25 cellular contexts compared by ENCODE assay signal in genomic region chr10:69502589-69502988, GRCh38. TPM values are rescaled to one million over a fixed set of nuclear protein-coding genes. Genes with fewer than 3 reads are reported as not detected.
DNase-seq lines count a peak whose midpoint lies in the region; ATAC-seq and TF ChIP-seq lines count a peak whose summit lies in the region.
"Had no signal": no experiment of that assay in that cellular context is flagged by ENCODE, and none has a peak within 500 bp of the region (broad histone marks: within the 10 kb centered on the region; RNA-seq: fewer than 3 reads in every experiment).

No MANE protein-coding gene starts in this region.

- H3K9me3 ChIP-seq in T-helper 17 cell (ENCODE audit: control insufficient read depth, low read length, poor library complexity, severe bottlenecking) (no peaks in the 10 kb centered on the region), transverse colon (no peaks in the 10 kb centered on the region)

- H3K36me3 Mint-ChIP-seq in T-helper 17 cell (ENCODE audit: low read depth): peaks cover 3% of the 10 kb centered on the region
- H3K36me3 Mint-ChIP-seq: CD8-positive, alpha-beta memory T cell had no signal

- H3K27me3 ChIP-seq in transverse colon: no peaks in the 10 kb centered on the region

- in situ Hi-C loops in transverse colon (cut with MboI; ENCODE audit: low pct_ligation_motif_present in 1 of 4, low pct_unique_long_range_greater_than_20kb in 1 of 4, low sequenced_read_pairs in 3 of 4): loop anchor here (5.0 to 25.0 kb wide), 5 partner anchors 80 to 265 kb away; partner anchors contain the start of genes TACR2 (in 2 of the 4) and FAM241B (in 1 of the 4)

- H3K36me3 ChIP-seq in transverse colon: no peaks in the 10 kb centered on the region

- intact Hi-C loops in transverse colon (cut with DNase I; ENCODE audit: low total_unique reads): no loop called here

- peaks cover under 1 to 14% (median 6%) of the 10 kb centered on the region in 4 donors for H3K4me1 ChIP-seq in transverse colon

- peak overlapping the region; percentile 45 for H3K27ac ChIP-seq in substantia nigra (ENCODE audit: low read depth, low read length, poor library complexity, severe bottlenecking)
- H3K27ac ChIP-seq in transverse colon: no peak overlapping the region
- H3K27ac ChIP-seq: C4-2B, PC-9, RWPE1 had no signal

- WGBS in transverse colon (ENCODE audit: low coverage in 1 of 2), 2 donors: 86 to 96% methylated on average over 1 to 4 of the region's 4 CpGs

- H3K27ac Mint-ChIP-seq in T-helper 17 cell: peak overlapping the region; percentile 57

- peak; percentile 26 for DNase-seq in activated CD8-positive, alpha-beta memory T cell treated with anti-CD3 and anti-CD28 coated beads for 24 hours
- DNase-seq in activated CD8-positive, alpha-beta memory T cell treated with anti-CD3 and anti-CD28 coated beads, Interleukin-2, amount 50 U/mL, for 48 hours: no peak
- no peak for DNase-seq in T-helper 17 cell
- peak; percentile 33 for DNase-seq in left lobe of liver (ENCODE audit: low spot score)
- no peak for DNase-seq in substantia nigra (lab: John Stamatoyannopoulos, UW)
- DNase-seq in Ammon's horn (ENCODE audit: low spot score): no peak
- no peak for DNase-seq in transverse colon
- DNase-seq in NCI-H2171 (lab: John Stamatoyannopoulos, UW): no peak
- DNase-seq: 8988T; AML-193; CD8-positive, alpha-beta memory T cell; EL; GF-D8; GOT3; KG1; NCI-H1092; NCI-H1436; NCI-H2029; NCI-H226; NCI-H510A treated with DMSO at 0.1 percent for 48 hours; NCI-H748 treated with DMSO at 0.1 percent for 48 hours; PC-9 had no signal

- TF ChIP-seq POLR2A in transverse colon (IDR thresholded peaks at IDR 0.05): no peak

- H3K27me3 Mint-ChIP-seq in T-helper 17 cell: no peaks in the 10 kb centered on the region
- H3K27me3 Mint-ChIP-seq: CD8-positive, alpha-beta memory T cell had no signal

- no peak for TF ChIP-seq EP300 in transverse colon (IDR thresholded peaks at IDR 0.05; ENCODE audit: low read depth)

- H3K4me3 Mint-ChIP-seq in T-helper 17 cell: no peak overlapping the region
- H3K4me3 Mint-ChIP-seq: CD8-positive, alpha-beta memory T cell had no signal

- H3K4me3 ChIP-seq in transverse colon: no peak overlapping the region
- H3K4me3 ChIP-seq: PC-9 had no signal

- ATAC-seq in T-helper 17 cell: no peak
- ATAC-seq in left lobe of liver: no peak
- ATAC-seq: HCT116 had no signal

- H3K4me1 Mint-ChIP-seq in T-helper 17 cell: peaks cover 45% of the 10 kb centered on the region

- TF ChIP-seq CTCF in transverse colon (IDR thresholded peaks at IDR 0.05): no peak

RNA-seq across cellular contexts. Expression of gene TSPAN15, which starts 51.3 kb away (rescaled TPM):
- total RNA-seq in T-helper 17 cell (10 to 100 TPM; 20.3 to 28.7 TPM), left lobe of liver (3.8 TPM), transverse colon (100 to 1,000 TPM in 3 of 4 donors, 10 to 100 TPM in 1; 97.7 to 152 (median 148) TPM)

Comparison
In these comparisons a context has a peak if more than half of its experiments do, and no peak if none do; other contexts are left out.
1. DNase-seq: peak in activated CD8-positive, alpha-beta memory T cell treated with anti-CD3 and anti-CD28 coated beads for 24 hours (single experiment) and left lobe of liver (single experiment); none in activated CD8-positive, alpha-beta memory T cell treated with anti-CD3 and anti-CD28 coated beads, Interleukin-2, amount 50 U/mL, for 48 hours (single experiment), T-helper 17 cell (0 of 3), substantia nigra (0 of 49), Ammon's horn (single experiment), transverse colon (single experiment) and NCI-H2171 (single experiment).